9 cellular contexts compared by ENCODE assay signal in the genomic region with DNA sequence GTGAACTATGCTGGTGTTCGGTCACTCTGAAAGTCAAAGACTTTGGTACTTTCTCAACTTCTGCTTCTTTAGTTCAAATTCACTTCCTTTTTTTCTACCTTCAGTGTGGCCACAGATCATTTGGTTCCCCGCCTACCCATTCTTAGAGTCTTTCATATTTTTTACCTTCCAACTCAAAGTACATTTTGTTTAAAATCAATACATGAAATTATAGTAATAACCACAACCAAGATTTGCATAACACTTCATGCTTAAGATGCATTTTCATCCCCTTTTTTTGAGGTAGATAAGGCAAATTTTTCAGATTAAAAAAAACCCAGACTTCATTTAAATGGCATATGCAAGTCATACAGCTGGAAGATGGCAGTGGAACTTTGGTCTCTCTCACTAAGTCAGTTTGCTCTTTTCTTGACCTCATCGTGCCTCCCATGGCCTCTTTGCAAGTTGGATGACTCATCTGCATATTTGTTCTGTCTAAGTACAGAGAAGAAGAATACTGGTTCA. TPM values are rescaled to one million over a fixed set of nuclear protein-coding genes. Genes with fewer than 3 reads are reported as not detected.
DNase-seq lines count a peak whose midpoint lies in the region; ATAC-seq, FAIRE-seq and TF ChIP-seq lines count a peak whose summit lies in the region.
"Had no signal": no experiment of that assay in that cellular context is flagged by ENCODE, and none has a peak within 500 bp of the region (broad histone marks: within the 10 kb centered on the region; RNA-seq: fewer than 3 reads in every experiment).

No MANE protein-coding gene starts in this region.

- no peak for FAIRE-seq in HepG2 (lab: Jason Lieb, UNC)

- TF ChIP-seq CTCF in HepG2 (CRISPR knock-in tag; IDR thresholded peaks at IDR 0.05) (no peak), right lobe of liver (IDR thresholded peaks at IDR 0.05) (no peak)

- no peak overlapping the region for H2AFZ ChIP-seq in HepG2 (ENCODE audit: low read length)

- in situ Hi-C loops in HepG2 (cut with HindIII; ENCODE audit: extremely low pct_ligation_motif_present, low pct_unique_long_range_greater_than_20kb): no loop called here

- no peak overlapping the region for H3K9ac ChIP-seq in HepG2 (ENCODE audit: insufficient read depth, low read depth, low read length)

- H3K4me1 ChIP-seq in HepG2 (ENCODE audit: insufficient read depth, low read length) (peaks cover 12% of the 10 kb centered on the region), right lobe of liver (no peaks in the 10 kb centered on the region)

- 18% methylated on average over 3 of the region's 3 CpGs for WGBS in HepG2 (ENCODE audit: low lambda C conversion rate)
- WGBS in right lobe of liver (ENCODE audit: insufficient coverage, low coverage, low lambda C conversion rate, missing lambda C conversion rate): 47% methylated on average over 2 of the region's 3 CpGs

- H4K20me1 ChIP-seq in HepG2 (ENCODE audit: insufficient read depth, low read length): no peaks in the 10 kb centered on the region

- H3K27me3 ChIP-seq in HepG2 (ENCODE audit: control insufficient read depth in 1 of 2, insufficient read depth in 2 of 2, low read length in 2 of 2): peaks cover 2 to 9% of the 10 kb centered on the region in 2 experiments; a peak in 3 of 5 replicates
- H3K27me3 ChIP-seq in right lobe of liver: no peaks in the 10 kb centered on the region

- no peak overlapping the region for H3K4me2 ChIP-seq in HepG2 (ENCODE audit: low read depth, low read length)

- POLR2A ChIA-PET in HepG2 (lab: Yijun Ruan, JAX): no interaction called here

- BruUV-seq in HepG2 (replicated peaks; lab: Mats Ljungman, UMichigan): no TSS peak

- no peak for TF ChIP-seq RAD21 in HepG2 (CRISPR knock-in tag; IDR thresholded peaks at IDR 0.05)

- no peaks in the 10 kb centered on the region for H3K9me3 ChIP-seq in HepG2 (ENCODE audit: low read length)
- H3K9me3 ChIP-seq in right lobe of liver: no peaks in the 10 kb centered on the region

- H3K4me3 ChIP-seq in HepG2 (replicated peaks in 1 of 3; ENCODE audit: insufficient read depth in 1 of 3, low read depth in 2 of 3, low read length in 3 of 3) (no peak overlapping the region), right lobe of liver (no peak overlapping the region)

- H3K36me3 ChIP-seq in HepG2 (replicated peaks in 1 of 2; ENCODE audit: control insufficient read depth in 1 of 2, insufficient read depth in 2 of 2, low read length in 2 of 2) (no peaks in the 10 kb centered on the region), right lobe of liver (no peaks in the 10 kb centered on the region)

- intact Hi-C loops in HepG2 (cut with micrococcal nuclease; ENCODE audit: unreplicated experiment) (no loop called here), right lobe of liver (cut with DNase I) (no loop called here)

- TF ChIP-seq POLR2A in HepG2 (IDR thresholded peaks at IDR 0.05; ENCODE audit: insufficient read depth in 1 of 2, low read depth in 2 of 2, low read length in 2 of 2): no peak
- no peak for TF ChIP-seq POLR2A in right lobe of liver (IDR thresholded peaks at IDR 0.05)

- CTCF ChIA-PET in HepG2 (lab: Yijun Ruan, JAX; ENCODE audit: low intra/inter-chr PET ratio, low total read pairs): no interaction called here

- H3K27ac ChIP-seq in HepG2 (ENCODE audit: extremely low read length, insufficient read depth, low read length): no peak overlapping the region
- H3K27ac ChIP-seq in right lobe of liver: no peak overlapping the region

- TF ChIP-seq EP300 in HepG2 (IDR thresholded peaks at IDR 0.05; ENCODE audit: low read depth in 2 of 2, low read length in 2 of 2): no peak
- TF ChIP-seq EP300 in HepG2 (CRISPR knock-in tag; IDR thresholded peaks at IDR 0.05; ENCODE audit: borderline replicate concordance): no peak

- no peak; the same call in 2 of the 3 replicates for ATAC-seq in HepG2
- ATAC-seq in right lobe of liver: no peak
- ATAC-seq in HG03103 (IDR thresholded peaks at IDR 0.05; ENCODE audit: low read depth, unreplicated experiment): peak; percentile 41
- ATAC-seq: SK-N-SH treated with all-trans-retinoic acid at 6 μM for 48 hours had no signal

- no peaks in the 10 kb centered on the region for H3K79me2 ChIP-seq in HepG2 (ENCODE audit: insufficient read depth, low read length)

- DNase-seq in HepG2 (ENCODE audit: low spot score): peak; percentile 44
- no peak for DNase-seq in right lobe of liver
- peak; percentile 58 for DNase-seq in SKM-1 treated with dmso at 0.1 percent for 144 hours (lab: John Stamatoyannopoulos, UW; ENCODE audit: unreplicated experiment)
- DNase-seq in NCI-H128 (lab: John Stamatoyannopoulos, UW; ENCODE audit: unreplicated experiment): no peak
- DNase-seq in dermis blood vessel endothelial cell: no peak
- no peak for DNase-seq in NK-92 (lab: John Stamatoyannopoulos, UW; ENCODE audit: unreplicated experiment)
- no peak for DNase-seq in LoVo (ENCODE audit: low spot score)

TF ChIP-seq in HepG2, 621 proteins besides CTCF, POLR2A, EP300 and RAD21:
- TF ChIP-seq PHF20 (CRISPR knock-in tag; IDR thresholded peaks at IDR 0.05) (no peak), ZNF644 (CRISPR knock-in tag; IDR thresholded peaks at IDR 0.05; ENCODE audit: low read depth) (0 out of 2 replicates have a peak, but pooled peaks have one; percentile 23), NR2F1 (CRISPR knock-in tag; IDR thresholded peaks at IDR 0.05) (0 out of 4 replicates have a peak, but pooled peaks of 1 of the 2 experiments have one; percentile 22), NPAS2 (CRISPR knock-in tag; IDR thresholded peaks at IDR 0.05; ENCODE audit: borderline replicate concordance) (no peak), PHF8 (CRISPR knock-in tag; IDR thresholded peaks at IDR 0.05) (no peak), ZMAT5 (CRISPR knock-in tag; IDR thresholded peaks at IDR 0.05; ENCODE audit: borderline replicate concordance, low read depth) (no peak), ZNF773 (CRISPR knock-in tag; IDR thresholded peaks at IDR 0.05; ENCODE audit: borderline replicate concordance) (no peak), ETV5 (CRISPR knock-in tag; IDR thresholded peaks at IDR 0.05; ENCODE audit: borderline replicate concordance) (no peak), RARA (CRISPR knock-in tag; IDR thresholded peaks at IDR 0.05) (peak; percentile 48), HNRNPK (IDR thresholded peaks at IDR 0.05; ENCODE audit: low read depth, low read length, poor library complexity, severe bottlenecking) (no peak), FOSL2 (CRISPR knock-in tag; IDR thresholded peaks at IDR 0.05) (peak; percentile 84), SNAI1 (CRISPR knock-in tag; IDR thresholded peaks at IDR 0.05; ENCODE audit: borderline replicate concordance) (no peak), ZBTB2 (CRISPR knock-in tag; IDR thresholded peaks at IDR 0.05; ENCODE audit: low read depth) (no peak), NR2F6 (IDR thresholded peaks at IDR 0.05) (peak; percentile 36; the same call in 1 of the 2 replicates), NR2F6 (CRISPR knock-in tag; IDR thresholded peaks at IDR 0.05) (no peak), SOX13 (IDR thresholded peaks at IDR 0.05) (no peak), SOX13 (CRISPR knock-in tag; conservative IDR thresholded peaks at IDR 0.05 in 1 of 2, IDR thresholded peaks at IDR 0.05 in 1 of 2) (peak in 1 of 2 experiments; percentile 23; a peak in 1 of 4 replicates)

RNA-seq across cellular contexts. Expression of gene CNR1, which starts 11.9 kb away (rescaled TPM):
- total RNA-seq in HepG2 (2016; rRNA removed; fragmentation: Illumina TruSeq; extraction: Trizol): not detected in 2 replicates
- not detected in 2 replicates for total RNA-seq in HepG2 (2016; cell fraction: cytosol; rRNA removed; fragmentation: Illumina TruSeq; extraction: Trizol; ENCODE audit: low read depth)
- total RNA-seq in HepG2 (2016; cell fraction: insoluble cytoplasmic fraction; rRNA removed; fragmentation: Illumina TruSeq; extraction: Trizol): not detected in 2 replicates
- not detected in 2 replicates for total RNA-seq in HepG2 (2016; cell fraction: membrane; rRNA removed; fragmentation: Illumina TruSeq; extraction: Trizol)
- not detected in 2 replicates for total RNA-seq in HepG2 (2016; cell fraction: nucleus; rRNA removed; fragmentation: Illumina TruSeq; extraction: Trizol)
- polyA plus RNA-seq in HepG2 (2011; rRNA removed): not detected in 2 replicates
- polyA plus RNA-seq in HepG2 (2011; cell fraction: cytosol; rRNA removed): not detected in 2 replicates
- not detected in 2 replicates for polyA plus RNA-seq in HepG2 (2011; cell fraction: nucleus; rRNA removed)
- not detected in 2 replicates for polyA plus RNA-seq in HepG2 (2012)
- not detected in 2 replicates for polyA plus RNA-seq in HepG2 (2016; cell fraction: cytosol; fragmentation: Illumina TruSeq; extraction: Trizol; ENCODE audit: low read depth)
- not detected in 2 replicates for polyA plus RNA-seq in HepG2 (2016; cell fraction: insoluble cytoplasmic fraction; fragmentation: Illumina TruSeq; extraction: Trizol; ENCODE audit: low read depth)
- polyA plus RNA-seq in HepG2 (2016; cell fraction: membrane; fragmentation: Illumina TruSeq; extraction: Trizol; ENCODE audit: low read depth): not detected in 2 replicates
- not detected in 2 replicates for polyA plus RNA-seq in HepG2 (2016; cell fraction: nucleus; fragmentation: Illumina TruSeq; extraction: Trizol; ENCODE audit: insufficient read depth, low read depth)
- polyA minus RNA-seq in HepG2 (2011; rRNA and poly(A)+ RNA removed; ENCODE audit: low replicate concordance): not detected in 2 replicates
- not detected in 2 replicates for polyA minus RNA-seq in HepG2 (2011; cell fraction: cytosol; rRNA and poly(A)+ RNA removed)
- not detected in 2 replicates for polyA minus RNA-seq in HepG2 (2011; cell fraction: nucleus; rRNA and poly(A)+ RNA removed)
- total RNA-seq in right lobe of liver: under 1 TPM in 3 of 6 experiments, not detected in 3; 0.05 to 0.14 (median 0.12) TPM
- 1.3 TPM in 1 of 2 replicates, not detected in the other for total RNA-seq in dermis blood vessel endothelial cell

Comparison
In these comparisons a context has a peak if more than half of its experiments do, and no peak if none do; other contexts are left out.
1. DNase-seq: peak in HepG2 (single experiment) and SKM-1 treated with dmso at 0.1 percent for 144 hours (single experiment); none in right lobe of liver (0 of 3), NCI-H128 (single experiment), dermis blood vessel endothelial cell (single experiment), NK-92 (single experiment) and LoVo (single experiment).